12 cellular contexts compared by ENCODE assay signal in genomic region chr2:64840419-64840818, GRCh38.
DNase-seq lines count a peak whose midpoint lies in the region; ATAC-seq and TF ChIP-seq lines count a peak whose summit lies in the region.
"Had no signal": no experiment of that assay in that cellular context is flagged by ENCODE, and none has a peak within 500 bp of the region (broad histone marks: within the 10 kb centered on the region; RNA-seq: fewer than 3 reads in every experiment).

No MANE protein-coding gene starts in this region.

- ATAC-seq in SK-N-SH treated with all-trans-retinoic acid at 6 μM for 48 hours: no peak
- ATAC-seq in HG02884 (IDR thresholded peaks at IDR 0.05; ENCODE audit: unreplicated experiment): no peak
- no peak for ATAC-seq in HG03159 (IDR thresholded peaks at IDR 0.05; ENCODE audit: unreplicated experiment)
- ATAC-seq in HG03196 (IDR thresholded peaks at IDR 0.05; ENCODE audit: unreplicated experiment): no peak

- TF ChIP-seq RAD21 in SK-N-SH (IDR thresholded peaks at IDR 0.05; ENCODE audit: low read length): no peak

- WGBS in SK-N-SH (ENCODE audit: low lambda C conversion rate): 94% methylated on average over 2 of the region's 2 CpGs

- no peaks in the 10 kb centered on the region for H3K9me3 ChIP-seq in SK-N-SH
- H3K9me3 ChIP-seq in MM.1S (replicated peaks; ENCODE audit: insufficient read depth, low read length): no peaks in the 10 kb centered on the region
- no peaks in the 10 kb centered on the region for H3K9me3 ChIP-seq in subcutaneous abdominal adipose tissue (ENCODE audit: control insufficient read depth in 5 of 5, low read length in 5 of 5)

- no peak for TF ChIP-seq EP300 in SK-N-SH (IDR thresholded peaks at IDR 0.05; ENCODE audit: borderline replicate concordance in 1 of 2, low read depth in 1 of 2, low read length in 1 of 2)

- H3K36me3 ChIP-seq in SK-N-SH (replicated peaks in 1 of 2; ENCODE audit: control insufficient read depth in 1 of 2, insufficient read depth in 2 of 2, low read length in 1 of 2) (no peaks in the 10 kb centered on the region), MM.1S (replicated peaks; ENCODE audit: insufficient read depth, low read length) (no peaks in the 10 kb centered on the region), subcutaneous abdominal adipose tissue (ENCODE audit: control insufficient read depth in 5 of 5, insufficient read depth in 5 of 5, low read length in 5 of 5) (no peaks in the 10 kb centered on the region)

- H3K9me2 ChIP-seq in SK-N-SH (no peaks in the 10 kb centered on the region), MM.1S (replicated peaks; ENCODE audit: insufficient read depth, low read length) (no peaks in the 10 kb centered on the region)

- H3K4me2 ChIP-seq in SK-N-SH (no peak overlapping the region), MM.1S (ENCODE audit: low read depth, low read length) (no peak overlapping the region)

- H3K4me3 ChIP-seq in SK-N-SH (ENCODE audit: low read depth in 2 of 2, low read length in 1 of 2) (no peak overlapping the region), MM.1S (ENCODE audit: low read length) (no peak overlapping the region), subcutaneous abdominal adipose tissue (ENCODE audit: low read depth in 1 of 5, low read length in 5 of 5) (no peak overlapping the region)

- POLR2A ChIA-PET in SK-N-SH (lab: Yijun Ruan, JAX): no interaction called here

- CTCF ChIA-PET in SK-N-SH (lab: Yijun Ruan, JAX): interaction anchor here (1.6 to 1.9 kb wide), 2 partner anchors 9 to 195 kb away, joined by 4 to 5 read pairs; no protein-coding TSS in a partner anchor

- TF ChIP-seq CTCF in SK-N-SH (IDR thresholded peaks at IDR 0.05): no peak
- no peak for TF ChIP-seq CTCF in MM.1S (IDR thresholded peaks at IDR 0.05; ENCODE audit: low read length)

- H3F3A ChIP-seq in SK-N-SH (replicated peaks; ENCODE audit: insufficient read depth): peaks cover 19% of the 10 kb centered on the region
- H3F3A ChIP-seq in MM.1S (ENCODE audit: insufficient read depth, low read length): no peaks in the 10 kb centered on the region

- H3K4me1 ChIP-seq in SK-N-SH (ENCODE audit: control insufficient read depth in 1 of 2, insufficient read depth in 2 of 2, low read depth in 1 of 2, low read length in 1 of 2) (peaks cover 0 to 20% of the 10 kb centered on the region in 2 experiments; a peak in 2 of 4 replicates), MM.1S (ENCODE audit: low read length) (no peaks in the 10 kb centered on the region), subcutaneous abdominal adipose tissue (ENCODE audit: control insufficient read depth in 5 of 5, insufficient read depth in 5 of 5, low read length in 5 of 5) (peaks cover 6 to 43% (median 31%) of the 10 kb centered on the region in 5 donors)

- DNase-seq in SK-N-SH (no peak), MM.1S (no peak), fibroblast of peridontal ligament (ENCODE audit: extremely low read depth) (peak; percentile 84)
- DNase-seq: 8988T; activated CD4-positive, alpha-beta T cell treated with anti-CD3 and anti-CD28 coated beads for 4 hours; EL; NCI-H187 treated with DMSO at 0.1 percent for 48 hours had no signal

- H2AFZ ChIP-seq in SK-N-SH (ENCODE audit: low read depth) (peak overlapping the region; percentile 57; the same call in 1 of the 2 replicates), MM.1S (ENCODE audit: low read length) (0 out of 2 replicates have a peak overlapping the region, but pooled peaks have one; percentile 24)

- H3K27me3 ChIP-seq in SK-N-SH (ENCODE audit: insufficient read depth) (no peaks in the 10 kb centered on the region), MM.1S (replicated peaks; ENCODE audit: insufficient read depth, low read length) (no peaks in the 10 kb centered on the region), subcutaneous abdominal adipose tissue (ENCODE audit: control insufficient read depth in 5 of 5, insufficient read depth in 4 of 5, low read length in 5 of 5) (no peaks in the 10 kb centered on the region)

- H4K20me1 ChIP-seq in SK-N-SH (ENCODE audit: insufficient read depth) (no peaks in the 10 kb centered on the region), MM.1S (ENCODE audit: insufficient read depth, low read length) (no peaks in the 10 kb centered on the region)

- H3K27ac ChIP-seq in SK-N-SH (ENCODE audit: low read depth in 2 of 2, low read length in 1 of 2) (no peak overlapping the region), MM.1S (ENCODE audit: low read length) (no peak overlapping the region), subcutaneous abdominal adipose tissue (ENCODE audit: low read depth, low read length) (peak overlapping the region; percentile 91)

- H3K9ac ChIP-seq in SK-N-SH (no peak overlapping the region), MM.1S (ENCODE audit: low read length) (no peak overlapping the region), subcutaneous abdominal adipose tissue (ENCODE audit: low read length in 5 of 5) (peak overlapping the region in 2 of 5 donors; percentile 9 to 41)

- no peaks in the 10 kb centered on the region for H3K79me2 ChIP-seq in SK-N-SH (ENCODE audit: insufficient read depth)
- no peaks in the 10 kb centered on the region for H3K79me2 ChIP-seq in MM.1S (ENCODE audit: low read length)

TF ChIP-seq in SK-N-SH, 30 proteins besides CTCF, POLR2A, EP300 and RAD21:
- no peak for TF ChIP-seq GATA2 (CRISPR knock-in tag; IDR thresholded peaks at IDR 0.05)

TF ChIP-seq in SK-N-SH treated with all-trans-retinoic acid at 6 μM for 48 hours, 23 proteins besides CTCF, POLR2A, EP300 and RAD21 (continues in another document):
- TF ChIP-seq SNAI2 (CRISPR knock-in tag; IDR thresholded peaks at IDR 0.05) (no peak), TOX (CRISPR knock-in tag; IDR thresholded peaks at IDR 0.05; ENCODE audit: borderline replicate concordance) (no peak), PPARA (CRISPR knock-in tag; IDR thresholded peaks at IDR 0.05; ENCODE audit: borderline replicate concordance) (no peak), ESRRG (CRISPR knock-in tag; IDR thresholded peaks at IDR 0.05) (no peak), OSR1 (CRISPR knock-in tag; IDR thresholded peaks at IDR 0.05) (no peak), RARB (CRISPR knock-in tag; IDR thresholded peaks at IDR 0.05) (no peak), CSDC2 (CRISPR knock-in tag; IDR thresholded peaks at IDR 0.05) (no peak), POU6F1 (CRISPR knock-in tag; IDR thresholded peaks at IDR 0.05; ENCODE audit: borderline replicate concordance, low read depth) (no peak), ZC3H10 (CRISPR knock-in tag; IDR thresholded peaks at IDR 0.05) (no peak), PATZ1 (CRISPR knock-in tag; IDR thresholded peaks at IDR 0.05; ENCODE audit: borderline replicate concordance) (no peak), CREB5 (CRISPR knock-in tag; IDR thresholded peaks at IDR 0.05; ENCODE audit: low read depth) (no peak), ZNF8 (CRISPR knock-in tag; IDR thresholded peaks at IDR 0.05) (no peak), ARNTL (CRISPR knock-in tag; IDR thresholded peaks at IDR 0.05; ENCODE audit: borderline replicate concordance, low read depth) (no peak), TCF4 (CRISPR knock-in tag; IDR thresholded peaks at IDR 0.05; ENCODE audit: borderline replicate concordance) (no peak)
